24 cellular contexts compared by ENCODE assay signal in the genomic region with DNA sequence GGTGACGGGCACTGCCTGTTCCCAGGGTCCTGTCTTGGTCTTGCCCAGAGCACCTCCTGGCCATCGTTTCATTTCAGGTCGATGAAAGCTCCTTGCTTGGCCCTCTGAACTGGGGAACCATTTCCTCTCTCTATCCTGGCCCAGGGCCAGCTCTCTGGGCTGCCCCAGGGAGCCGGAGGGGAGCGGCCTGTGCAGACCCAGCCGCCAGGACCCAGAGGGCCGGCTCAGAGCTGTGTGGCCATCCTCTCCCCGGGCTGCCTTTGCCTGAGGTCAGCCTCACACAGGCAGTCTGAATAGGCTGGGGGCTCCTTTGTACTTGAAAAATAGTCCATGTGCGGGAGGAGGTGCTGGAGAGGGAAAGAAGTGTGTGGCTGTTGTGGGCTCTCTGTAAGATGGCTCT.
"Had no signal": no experiment of that assay in that cellular context is flagged by ENCODE, and none has a peak within 500 bp of the region (broad histone marks: within the 10 kb centered on the region; RNA-seq: fewer than 3 reads in every experiment).

No MANE protein-coding gene starts in this region.

- ATAC-seq: activated CD8-positive, alpha-beta T cell treated with anti-CD3 and anti-CD28 coated beads, Interleukin-2, amount 10 ng/mL, durations not matched to agents 7 days and 5 days; activated naive CD8-positive, alpha-beta T cell treated with anti-CD3 and anti-CD28 coated beads, Interleukin-2, amount 50 U/mL, for 24 hours; gastroesophageal sphincter; heart left ventricle; left ventricle myocardium superior; naive thymus-derived CD8-positive, alpha-beta T cell; stimulated activated naive CD8-positive, alpha-beta T cell treated with anti-CD3 and anti-CD28 coated beads, Interleukin-15, Interleukin-2, amounts not matched to agents 100 U/mL and 50 U/mL, for 24 hours; upper lobe of right lung had no signal

- H3K27ac ChIP-seq: coronary artery, esophagus squamous epithelium, gastroesophageal sphincter, heart left ventricle, prostate gland, right atrium auricular region, upper lobe of right lung, WERI-Rb-1 had no signal

- H3K9me3 ChIP-seq: esophagus squamous epithelium, gastroesophageal sphincter, heart left ventricle, prostate gland, right atrium auricular region, upper lobe of right lung had no signal

- H3K27me3 Mint-ChIP-seq: activated naive CD8-positive, alpha-beta T cell treated with anti-CD3 and anti-CD28 coated beads, Interleukin-2, amount 50 U/mL, for 24 hours had no signal

- H3K36me3 ChIP-seq: esophagus squamous epithelium, gastroesophageal sphincter, heart left ventricle, prostate gland, right atrium auricular region, upper lobe of right lung, WERI-Rb-1 had no signal

- H3K36me3 Mint-ChIP-seq: mesothelial cell of epicardium; naive thymus-derived CD8-positive, alpha-beta T cell had no signal

- H3K4me1 Mint-ChIP-seq: activated naive CD8-positive, alpha-beta T cell treated with anti-CD3 and anti-CD28 coated beads, Interleukin-2, amount 50 U/mL, for 24 hours had no signal

- H3K27ac Mint-ChIP-seq: activated CD8-positive, alpha-beta T cell treated with anti-CD3 and anti-CD28 coated beads, Interleukin-2, amount 10 ng/mL, durations not matched to agents 7 days and 5 days; activated naive CD8-positive, alpha-beta T cell treated with anti-CD3 and anti-CD28 coated beads, Interleukin-2, amount 50 U/mL, for 24 hours; activated T-helper 1 cell treated with anti-CD3 and anti-CD28 coated beads, Interleukin-12 subunit alpha, Interleukin-12 subunit beta, Interleukin-2, Interleukin-4 antibody, amounts not matched to agents 30 ng/mL and 10 ng/mL and 1 ng/mL, durations not matched to agents 14 hours and 24 hours and 36 hours; mesothelial cell of epicardium; naive thymus-derived CD8-positive, alpha-beta T cell; T-helper 2 cell treated with Interferon-gamma antibody and Interleukin-4, amounts not matched to agents 5 μg/mL and 100 μg/mL, for 36 hours had no signal

- H3K9me3 Mint-ChIP-seq: mesothelial cell of epicardium had no signal

- H3K4me1 ChIP-seq: prostate gland had no signal

- H3K4me3 Mint-ChIP-seq: activated CD8-positive, alpha-beta T cell treated with anti-CD3 and anti-CD28 coated beads, Interleukin-2, amount 10 ng/mL, durations not matched to agents 7 days and 5 days; activated naive CD8-positive, alpha-beta T cell treated with anti-CD3 and anti-CD28 coated beads, Interleukin-2, amount 50 U/mL, for 24 hours; activated T-helper 1 cell treated with anti-CD3 and anti-CD28 coated beads, Interleukin-12 subunit alpha, Interleukin-12 subunit beta, Interleukin-2, Interleukin-4 antibody, amounts not matched to agents 30 ng/mL and 10 ng/mL and 1 ng/mL, durations not matched to agents 14 hours and 24 hours and 36 hours; mesothelial cell of epicardium; naive thymus-derived CD8-positive, alpha-beta T cell; T-helper 2 cell treated with Interferon-gamma antibody and Interleukin-4, amounts not matched to agents 5 μg/mL and 100 μg/mL, for 36 hours had no signal

- DNase-seq: activated CD4-positive, alpha-beta T cell treated with anti-CD3 and anti-CD28 coated beads for 1 hour; activated CD4-positive, alpha-beta T cell treated with anti-CD3 and anti-CD28 coated beads, Interleukin-2, amount 50 U/mL, for 1 hour; activated CD8-positive, alpha-beta T cell treated with anti-CD3 and anti-CD28 coated beads, Interleukin-2, amount 10 ng/mL, durations not matched to agents 7 days and 5 days; activated gamma-delta T cell; activated naive CD4-positive, alpha-beta T cell treated with anti-CD3 and anti-CD28 coated beads, Interleukin-2, amount 50 U/mL, for 16 hours; activated naive CD8-positive, alpha-beta T cell treated with anti-CD3 and anti-CD28 coated beads, Interleukin-2, amount 50 U/mL, for 24 hours; cerebellar nuclear complex; esophagus squamous epithelium; mammary epithelial cell; naive thymus-derived CD8-positive, alpha-beta T cell; nucleus accumbens; stimulated activated CD4-positive, alpha-beta T cell treated with anti-CD3 and anti-CD28 coated beads, Interleukin-4, amount 100 ng/mL, for 4 hours; stimulated activated naive CD8-positive, alpha-beta T cell treated with anti-CD3 and anti-CD28 coated beads, Interleukin-15, Interleukin-2, amounts not matched to agents 100 U/mL and 50 U/mL, for 24 hours; upper lobe of right lung; WERI-Rb-1 had no signal

- H3K27me3 ChIP-seq: gastroesophageal sphincter, heart left ventricle, right atrium auricular region, upper lobe of right lung had no signal

- H3K4me3 ChIP-seq: coronary artery, esophagus squamous epithelium, gastroesophageal sphincter, heart left ventricle, prostate gland, right atrium auricular region, upper lobe of right lung had no signal
